In genomic region chr2:172734711-172735645, GRCh38 we compare ENCODE assay signal across 8 cellular contexts. TPM values are rescaled to one million over a fixed set of nuclear protein-coding genes. Genes with fewer than 3 reads are reported as not detected.
DNase-seq lines count a peak whose midpoint lies in the region; ATAC-seq and TF ChIP-seq lines count a peak whose summit lies in the region.

No MANE protein-coding gene starts in this region.

- H3K9ac ChIP-seq in GM23248: no peak overlapping the region

- CTCF ChIA-PET in T-cell (lab: Charles Lee): interaction anchor here in 1 of 2 donors (0.6 kb wide), 1 partner anchor 1206 kb away, joined by 3 read pairs; no protein-coding TSS in a partner anchor
- CTCF ChIA-PET in activated CD8-positive, alpha-beta memory T cell treated with anti-CD3 and anti-CD28 coated beads, Interleukin-2, amount 10 ng/mL, durations not matched to agents 7 days and 5 days (lab: Charles Lee): no interaction called here

- DNase-seq in GM23248 (peak; percentile 23), T-cell (no peak), cardiac muscle cell (ENCODE audit: low read depth in 1 of 2, low spot score in 1 of 2) (peak in 1 of 2 donors; percentile 14), NCI-H446 treated with DMSO at 0.1 percent for 48 hours (lab: John Stamatoyannopoulos, UW) (no peak), HUDEP-2 (lab: John Stamatoyannopoulos, UW; ENCODE audit: unreplicated experiment in 76 of 76) (no peak)
- DNase-seq in stimulated activated CD4-positive, alpha-beta T cell treated with anti-CD3 and anti-CD28 coated beads, Interleukin-12 subunit alpha, Interleukin-12 subunit beta, amount 100 ng/mL, for 4 hours: peak; percentile 26
- DNase-seq in activated CD8-positive, alpha-beta memory T cell treated with anti-CD3 and anti-CD28 coated beads, Interleukin-2, amount 10 ng/mL, durations not matched to agents 7 days and 5 days: no peak

- no peaks in the 10 kb centered on the region for H3K9me3 Mint-ChIP-seq in T-cell
- no peaks in the 10 kb centered on the region for H3K9me3 Mint-ChIP-seq in activated CD8-positive, alpha-beta memory T cell treated with anti-CD3 and anti-CD28 coated beads, Interleukin-2, amount 10 ng/mL, durations not matched to agents 7 days and 5 days (ENCODE audit: low read depth)

- H3K27ac Mint-ChIP-seq in T-cell: no peak overlapping the region
- H3K27ac Mint-ChIP-seq in activated CD8-positive, alpha-beta memory T cell treated with anti-CD3 and anti-CD28 coated beads, Interleukin-2, amount 10 ng/mL, durations not matched to agents 7 days and 5 days: no peak overlapping the region

- peaks cover 17% of the 10 kb centered on the region for H3K27me3 ChIP-seq in GM23248 (replicated peaks; ENCODE audit: insufficient read depth)
- H3K27me3 ChIP-seq in cardiac muscle cell: peaks cover 60% of the 10 kb centered on the region

- ATAC-seq in T-cell (replicated peaks in 1 of 4) (peak in 1 of 4 experiments; percentile 24), GM21717 (IDR thresholded peaks at IDR 0.05; ENCODE audit: unreplicated experiment) (no peak)
- ATAC-seq in activated CD8-positive, alpha-beta memory T cell treated with anti-CD3 and anti-CD28 coated beads, Interleukin-2, amount 10 ng/mL, durations not matched to agents 7 days and 5 days: no peak

- H3K36me3 ChIP-seq in GM23248 (ENCODE audit: low read depth) (no peaks in the 10 kb centered on the region), cardiac muscle cell (no peaks in the 10 kb centered on the region)

- in situ Hi-C loops in GM23248 (cut with MboI): no loop called here

- H3K9me3 ChIP-seq in GM23248 (ENCODE audit: low read depth): no peaks in the 10 kb centered on the region
- no peaks in the 10 kb centered on the region for H3K9me3 ChIP-seq in cardiac muscle cell (ENCODE audit: low read depth)

- H4K20me1 ChIP-seq in GM23248 (ENCODE audit: insufficient read depth): no peaks in the 10 kb centered on the region

- peak overlapping the region; percentile 78 for H3K4me2 ChIP-seq in GM23248 (ENCODE audit: unreplicated experiment)

- H3F3A ChIP-seq in GM23248 (ENCODE audit: insufficient read depth): no peaks in the 10 kb centered on the region

- 29 to 39% methylated on average over 26 to 30 of the region's 30 CpGs for WGBS in GM23248 (ENCODE audit: low coverage in 1 of 2, low lambda C conversion rate in 2 of 2, missing lambda C conversion rate in 2 of 2), 2 experiments

- POLR2A ChIA-PET in T-cell (lab: Charles Lee): no interaction called here

- H2AFZ ChIP-seq in GM23248: peak overlapping the region; percentile 43; the same call in 1 of the 2 replicates

- H3K4me1 ChIP-seq in GM23248 (ENCODE audit: insufficient read depth) (no peaks in the 10 kb centered on the region), cardiac muscle cell (ENCODE audit: low read depth) (no peaks in the 10 kb centered on the region)

- no peaks in the 10 kb centered on the region for H3K36me3 Mint-ChIP-seq in T-cell
- peaks cover 1% of the 10 kb centered on the region for H3K36me3 Mint-ChIP-seq in activated CD8-positive, alpha-beta memory T cell treated with anti-CD3 and anti-CD28 coated beads, Interleukin-2, amount 10 ng/mL, durations not matched to agents 7 days and 5 days

- no peaks in the 10 kb centered on the region for H3K79me2 ChIP-seq in GM23248 (ENCODE audit: insufficient read depth)

- H3K9me2 ChIP-seq in GM23248 (ENCODE audit: insufficient read depth): no peaks in the 10 kb centered on the region

- H3K27me3 Mint-ChIP-seq in T-cell: peaks cover 54 to 63% of the 10 kb centered on the region in 2 donors
- peaks cover 71% of the 10 kb centered on the region for H3K27me3 Mint-ChIP-seq in activated CD8-positive, alpha-beta memory T cell treated with anti-CD3 and anti-CD28 coated beads, Interleukin-2, amount 10 ng/mL, durations not matched to agents 7 days and 5 days

- peak overlapping the region; percentile 24 to 55 (median 51) for H3K4me3 Mint-ChIP-seq in T-cell
- H3K4me3 Mint-ChIP-seq in activated CD8-positive, alpha-beta memory T cell treated with anti-CD3 and anti-CD28 coated beads, Interleukin-2, amount 10 ng/mL, durations not matched to agents 7 days and 5 days: no peak overlapping the region

- H3K4me1 Mint-ChIP-seq in T-cell: peaks cover 0 to 13% (median 7%) of the 10 kb centered on the region in 3 donors
- no peaks in the 10 kb centered on the region for H3K4me1 Mint-ChIP-seq in activated CD8-positive, alpha-beta memory T cell treated with anti-CD3 and anti-CD28 coated beads, Interleukin-2, amount 10 ng/mL, durations not matched to agents 7 days and 5 days

- TF ChIP-seq CTCF in cardiac muscle cell (IDR thresholded peaks at IDR 0.05; ENCODE audit: low read depth, low read length): no peak

- H3K4me3 ChIP-seq in GM23248 (peak overlapping the region; percentile 63), cardiac muscle cell (peak overlapping the region; percentile 44)

- H3K27ac ChIP-seq in GM23248 (no peak overlapping the region), cardiac muscle cell (no peak overlapping the region)

RNA-seq across cellular contexts. Expression of gene RAPGEF4, which starts 0.7 kb away (rescaled TPM):
- 2.2 TPM in 1 of 2 replicates, not detected in the other for total RNA-seq in GM23248 (2014; rRNA removed; shearing (Covaris generic))
- polyA plus RNA-seq in GM23248 (2016; fragmentation: Nextera tagmentation; extraction: Ambion mirVana): 0.22 TPM in 1 of 2 replicates, not detected in the other
- total RNA-seq in T-cell: 1 to 10 TPM in 1 of 5 donors, under 1 TPM in 4; 0.18 to 2.5 (median 0.38) TPM
- 8.5 and 21.2 TPM in 2 replicates for total RNA-seq in cardiac muscle cell
- 5.3 and 9.4 TPM in 2 replicates for polyA plus RNA-seq in cardiac muscle cell
- total RNA-seq in activated CD8-positive, alpha-beta memory T cell treated with anti-CD3 and anti-CD28 coated beads, Interleukin-2, amount 10 ng/mL, durations not matched to agents 7 days and 5 days: under 1 TPM in 1 of 2 experiments, not detected in 1; 0.21 TPM

Comparison
In these comparisons a context has a peak if more than half of its experiments do, and no peak if none do; other contexts are left out.
1. DNase-seq: peak in GM23248 (single experiment) and stimulated activated CD4-positive, alpha-beta T cell treated with anti-CD3 and anti-CD28 coated beads, Interleukin-12 subunit alpha, Interleukin-12 subunit beta, amount 100 ng/mL, for 4 hours (single experiment); none in T-cell (0 of 34), NCI-H446 treated with DMSO at 0.1 percent for 48 hours (single experiment), activated CD8-positive, alpha-beta memory T cell treated with anti-CD3 and anti-CD28 coated beads, Interleukin-2, amount 10 ng/mL, durations not matched to agents 7 days and 5 days (single experiment) and HUDEP-2 (0 of 76).